In genomic region chr12:46303039-46303666, GRCh38 we compare ENCODE assay signal across 8 cellular contexts. TPM values are rescaled to one million over a fixed set of nuclear protein-coding genes. Genes with fewer than 3 reads are reported as not detected.
DNase-seq lines count a peak whose midpoint lies in the region; ATAC-seq and TF ChIP-seq lines count a peak whose summit lies in the region.

No MANE protein-coding gene starts in this region.

- ATAC-seq in SK-N-SH treated with all-trans-retinoic acid at 6 μM for 48 hours: peak; percentile 75
- peak; percentile 81 for ATAC-seq in body of pancreas
- no peak for ATAC-seq in GM19324 (IDR thresholded peaks at IDR 0.05; ENCODE audit: low FRiP score, unreplicated experiment)

- no peaks in the 10 kb centered on the region for H3K79me2 ChIP-seq in DOHH2 (ENCODE audit: control insufficient read depth, low read length)

- in situ Hi-C loops in HAP-1 (cut with MboI; ENCODE audit: low sequenced_read_pairs): no loop called here

- peak; percentile 23 to 58 for DNase-seq in HAP-1 (ENCODE audit: low spot score in 2 of 2)
- peak; percentile 61 to 73 (median 62) for DNase-seq in body of pancreas
- DNase-seq in kidney epithelial cell (ENCODE audit: low read depth): no peak
- DNase-seq in stimulated activated CD8-positive, alpha-beta memory T cell treated with anti-CD3 and anti-CD28 coated beads, Interleukin-12 subunit alpha, Interleukin-12 subunit beta, amount 100 ng/mL, for 1 hour (ENCODE audit: low read depth): peak; percentile 29
- DNase-seq in mesenteric fat pad (ENCODE audit: low spot score): no peak

- no peaks in the 10 kb centered on the region for H3K9me2 ChIP-seq in DOHH2 (replicated peaks; ENCODE audit: control insufficient read depth, low read length)

- H3F3A ChIP-seq in DOHH2 (ENCODE audit: control insufficient read depth, insufficient read depth): no peaks in the 10 kb centered on the region

- intact Hi-C loops in body of pancreas (cut with DNase I): loop anchor here (10.0 kb wide), 1 partner anchor 178 kb away; no protein-coding TSS in a partner anchor

- H3K4me3 ChIP-seq in DOHH2 (ENCODE audit: low read length) (no peak overlapping the region), HAP-1 (no peak overlapping the region), body of pancreas (no peak overlapping the region), kidney epithelial cell (ENCODE audit: low read depth, low read length) (no peak overlapping the region)

- no peak overlapping the region for H3K4me2 ChIP-seq in DOHH2 (ENCODE audit: low read length)

- 56 to 60% methylated on average over 5 of the region's 5 CpGs for WGBS in body of pancreas, 2 donors

- no peaks in the 10 kb centered on the region for H3K36me3 ChIP-seq in DOHH2 (ENCODE audit: control insufficient read depth, low read length)
- no peaks in the 10 kb centered on the region for H3K36me3 ChIP-seq in HAP-1 (replicated peaks)
- no peaks in the 10 kb centered on the region for H3K36me3 ChIP-seq in body of pancreas (replicated peaks in 1 of 2; ENCODE audit: insufficient read depth in 1 of 2, low read depth in 2 of 2)
- no peaks in the 10 kb centered on the region for H3K36me3 ChIP-seq in kidney epithelial cell (ENCODE audit: control insufficient read depth, insufficient read depth, low read length)

- H3K27me3 ChIP-seq in DOHH2 (ENCODE audit: control insufficient read depth, low read length) (0 out of 2 replicates have a peak, but pooled peaks cover 2% of the 10 kb centered on the region), HAP-1 (ENCODE audit: low read depth) (peaks cover 16% of the 10 kb centered on the region), body of pancreas (no peaks in the 10 kb centered on the region), kidney epithelial cell (ENCODE audit: control insufficient read depth, insufficient read depth, low read length) (no peaks in the 10 kb centered on the region)

- H3K27ac ChIP-seq in DOHH2 (ENCODE audit: low read depth, low read length) (no peak overlapping the region), body of pancreas (no peak overlapping the region)

- TF ChIP-seq POLR2A in body of pancreas (IDR thresholded peaks at IDR 0.05): no peak

- H4K20me1 ChIP-seq in DOHH2 (ENCODE audit: control insufficient read depth, insufficient read depth, low read depth, low read length): no peaks in the 10 kb centered on the region

- peak; percentile 84 for TF ChIP-seq CTCF in DOHH2 (IDR thresholded peaks at IDR 0.05; ENCODE audit: low read depth, low read length, poor library complexity, severe bottlenecking)
- peak; percentile 51 to 79 (median 72) for TF ChIP-seq CTCF in body of pancreas (IDR thresholded peaks at IDR 0.05)
- TF ChIP-seq CTCF in kidney epithelial cell (IDR thresholded peaks at IDR 0.05; ENCODE audit: insufficient read depth, low read length, poor library complexity, severe bottlenecking): peak; percentile 59

- H3K4me1 ChIP-seq in DOHH2 (ENCODE audit: control insufficient read depth, low read length): peaks cover 5% of the 10 kb centered on the region
- no peaks in the 10 kb centered on the region for H3K4me1 ChIP-seq in HAP-1
- H3K4me1 ChIP-seq in body of pancreas: no peaks in the 10 kb centered on the region

- H3K9me3 ChIP-seq in DOHH2 (ENCODE audit: control insufficient read depth, insufficient read depth, low read length) (no peaks in the 10 kb centered on the region), HAP-1 (no peaks in the 10 kb centered on the region), body of pancreas (no peaks in the 10 kb centered on the region)

TF ChIP-seq in SK-N-SH treated with all-trans-retinoic acid at 6 μM for 48 hours, 23 proteins besides CTCF, POLR2A, EP300 and RAD21:
- TF ChIP-seq PPARA (CRISPR knock-in tag; IDR thresholded peaks at IDR 0.05; ENCODE audit: borderline replicate concordance) (no peak), CSRNP3 (CRISPR knock-in tag; IDR thresholded peaks at IDR 0.05) (no peak), TSHZ2 (CRISPR knock-in tag; IDR thresholded peaks at IDR 0.05) (no peak)

RNA-seq across cellular contexts. Expression of gene SLC38A1, which starts 34.3 kb away (rescaled TPM):
- total RNA-seq in body of pancreas: 10 to 100 TPM; 18.5 to 38.4 TPM
- total RNA-seq in kidney epithelial cell: 240 and 245 TPM in 2 replicates
- 15.9 TPM for total RNA-seq in mesenteric fat pad

Comparison
In these comparisons a context has a peak if more than half of its experiments do, and no peak if none do; other contexts are left out.
1. DNase-seq: peak in HAP-1 (2 of 2), body of pancreas (4 of 4) and stimulated activated CD8-positive, alpha-beta memory T cell treated with anti-CD3 and anti-CD28 coated beads, Interleukin-12 subunit alpha, Interleukin-12 subunit beta, amount 100 ng/mL, for 1 hour (single experiment); none in kidney epithelial cell (single experiment) and mesenteric fat pad (single experiment).
2. Peak in every context shown above with its lines, with median percentiles within 50 percentile points of each other: CTCF ChIP-seq.